ENCODE assay signal across 1 cellular context in genomic region chr14:100545359-100545758, GRCh38.
TF ChIP-seq lines count a peak whose summit lies in the region.

No MANE protein-coding gene starts in this region.

TF ChIP-seq in GM23338, 12 proteins besides CTCF, POLR2A, EP300 and RAD21 (continued from another document):
- TF ChIP-seq EZH2 (IDR thresholded peaks at IDR 0.05; ENCODE audit: low read depth, unreplicated experiment) (no peak), ZNF331 (CRISPR knock-in tag; IDR thresholded peaks at IDR 0.05; ENCODE audit: low read depth) (no peak)
TF ChIP-seq in GM23338: peak in this region for 0.
